In the genomic region with DNA sequence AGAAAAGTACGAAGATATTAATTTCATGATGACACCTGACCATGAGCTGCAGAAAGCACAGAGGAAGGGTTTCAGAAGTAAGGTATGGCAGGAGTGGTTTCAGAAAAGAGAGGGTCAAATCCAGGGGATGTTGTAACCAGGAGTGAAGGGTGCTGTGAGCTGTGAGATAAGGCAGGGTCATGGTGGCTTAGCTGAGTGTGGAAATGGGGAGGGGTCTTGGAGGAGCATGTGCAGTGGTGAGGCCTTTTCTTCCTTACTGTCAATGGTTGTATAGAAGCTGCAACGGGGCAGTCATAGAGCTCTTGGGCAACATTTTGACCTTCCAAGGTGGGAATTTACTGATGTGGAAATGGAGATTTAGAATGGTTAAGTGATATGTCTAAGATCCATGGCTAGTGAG, we compare ENCODE assay signal across 28 cellular contexts. TPM values are rescaled to one million over a fixed set of nuclear protein-coding genes. Genes with fewer than 3 reads are reported as not detected.
DNase-seq lines count a peak whose midpoint lies in the region; ATAC-seq and TF ChIP-seq lines count a peak whose summit lies in the region.
"Had no signal": no experiment of that assay in that cellular context is flagged by ENCODE, and none has a peak within 500 bp of the region (broad histone marks: within the 10 kb centered on the region; RNA-seq: fewer than 3 reads in every experiment).

No MANE protein-coding gene starts in this region.

- TF ChIP-seq CTCF in DOHH2 (IDR thresholded peaks at IDR 0.05; ENCODE audit: low read depth, low read length, poor library complexity, severe bottlenecking) = no peak
- no peak for TF ChIP-seq CTCF in OCI-LY7 (conservative IDR thresholded peaks at IDR 0.05; ENCODE audit: low read length)
- no peak for TF ChIP-seq CTCF in neural cell (IDR thresholded peaks at IDR 0.05; ENCODE audit: poor library complexity, severe bottlenecking)

- H3K36me3 Mint-ChIP-seq in activated T-cell treated with anti-CD3 and anti-CD28 coated beads, Interleukin-2, amount 50 U/mL, for 72 hours (ENCODE audit: insufficient read depth in 2 of 2) = peaks cover 5 to 21% of the 10 kb centered on the region in 2 donors

- BruUV-seq in OCI-LY7 (replicated peaks; lab: Mats Ljungman, UMichigan) = no TSS peak

- H3K9me2 ChIP-seq in DOHH2 (replicated peaks; ENCODE audit: control insufficient read depth, low read length) (no peaks in the 10 kb centered on the region), OCI-LY7 (ENCODE audit: insufficient read depth, low read length) (no peaks in the 10 kb centered on the region), neural cell (ENCODE audit: insufficient read depth, low read length) (no peaks in the 10 kb centered on the region)

- no peak overlapping the region for H3K4me3 ChIP-seq in BLaER1 treated with 17β-estradiol and CSF1 and Interleukin-3, amounts not matched to agents 10 nM and 100 nM
- peak overlapping the region; percentile 95 for H3K4me3 ChIP-seq in DOHH2 (ENCODE audit: low read length)
- H3K4me3 ChIP-seq in OCI-LY7 (ENCODE audit: low read depth, low read length, poor library complexity, severe bottlenecking) = peak overlapping the region; percentile 100
- H3K4me3 ChIP-seq in neural cell (ENCODE audit: low read length) = peak overlapping the region; percentile 81
- H3K4me3 ChIP-seq: HAP-1 had no signal

- no peak overlapping the region for H3K27ac ChIP-seq in BLaER1 treated with 17β-estradiol and CSF1 and Interleukin-3, amounts not matched to agents 10 nM and 100 nM
- no peak overlapping the region for H3K27ac ChIP-seq in DOHH2 (ENCODE audit: low read depth, low read length)
- H3K27ac ChIP-seq in OCI-LY7 (ENCODE audit: low read depth, low read length, poor library complexity, severe bottlenecking) = no peak overlapping the region
- H3K27ac ChIP-seq in neural cell (ENCODE audit: low read length) = no peak overlapping the region
- H3K27ac ChIP-seq: RWPE1 had no signal

- H3K79me2 ChIP-seq in DOHH2 (ENCODE audit: control insufficient read depth, low read length) (peaks cover 32% of the 10 kb centered on the region), OCI-LY7 (ENCODE audit: insufficient read depth, low read depth, low read length) (peaks cover 30% of the 10 kb centered on the region), neural cell (replicated peaks; ENCODE audit: insufficient read depth, low read length) (peaks cover 13% of the 10 kb centered on the region)

- no peak overlapping the region for H2AFZ ChIP-seq in OCI-LY7 (ENCODE audit: low read length)
- no peak overlapping the region for H2AFZ ChIP-seq in neural cell (ENCODE audit: low read depth, low read length)

- no peak overlapping the region for H3K9ac ChIP-seq in BLaER1 treated with 17β-estradiol and CSF1 and Interleukin-3, amounts not matched to agents 10 nM and 100 nM
- no peak overlapping the region for H3K9ac ChIP-seq in neural cell (ENCODE audit: low read length)

- DNase-seq in OCI-LY7 (ENCODE audit: low spot score) (no peak), DMS53 (lab: John Stamatoyannopoulos, UW) (no peak), DMS114 treated with DMSO at 0.1 percent for 48 hours (lab: John Stamatoyannopoulos, UW; ENCODE audit: unreplicated experiment) (no peak)
- DNase-seq in activated T-cell treated with anti-CD3 and anti-CD28 coated beads, Interleukin-2, amount 50 U/mL, for 72 hours = no peak
- no peak for DNase-seq in activated T-cell treated with anti-CD3 and anti-CD28 coated beads, Interleukin-2, amount 50 U/mL, for 1 hour
- DNase-seq: AML-193; C1 segment of cervical spinal cord; Calu3; CD8-positive, alpha-beta memory T cell; DMS153; GOT3; HFFc6; KBM-7; MM.1S; NCI-H1048; NCI-H1417; NCI-H1694; NCI-H2029 treated with DMSO at 0.1 percent for 48 hours; NCI-H446 treated with DMSO at 0.1 percent for 48 hours; NCI-H526 treated with DMSO at 0.1 percent for 48 hours; SHP77; T-helper 1 cell had no signal

- H3K4me3 Mint-ChIP-seq in activated T-cell treated with anti-CD3 and anti-CD28 coated beads, Interleukin-2, amount 50 U/mL, for 72 hours = no peak overlapping the region
- H3K4me3 Mint-ChIP-seq: CD8-positive, alpha-beta memory T cell; HFFc6 had no signal

- CTCF ChIA-PET in OCI-LY7 (lab: Charles Lee; ENCODE audit: unreplicated experiment) = no interaction called here

- H3K27ac Mint-ChIP-seq in activated T-cell treated with anti-CD3 and anti-CD28 coated beads, Interleukin-2, amount 50 U/mL, for 72 hours = no peak overlapping the region
- H3K27ac Mint-ChIP-seq: CD8-positive, alpha-beta memory T cell; HFFc6 had no signal

- TF ChIP-seq RAD21 in neural cell (conservative IDR thresholded peaks at IDR 0.05) = no peak

- H3K4me1 ChIP-seq in BLaER1 treated with 17β-estradiol and CSF1 and Interleukin-3, amounts not matched to agents 10 nM and 100 nM = peaks cover 13 to 25% (median 20%) of the 10 kb centered on the region in 10 experiments
- H3K4me1 ChIP-seq in DOHH2 (ENCODE audit: control insufficient read depth, low read length) (peaks cover 32% of the 10 kb centered on the region), OCI-LY7 (ENCODE audit: insufficient read depth, low read length, poor library complexity, severe bottlenecking) (peaks cover 24% of the 10 kb centered on the region)

- peaks cover 7% of the 10 kb centered on the region; the same call in 1 of the 2 replicates for H3F3A ChIP-seq in DOHH2 (ENCODE audit: control insufficient read depth, insufficient read depth)
- H3F3A ChIP-seq in neural cell (ENCODE audit: insufficient read depth, low read length, poor library complexity, severe bottlenecking) = no peaks in the 10 kb centered on the region

- no peaks in the 10 kb centered on the region for H3K27me3 ChIP-seq in BLaER1 treated with 17β-estradiol and CSF1 and Interleukin-3, amounts not matched to agents 10 nM and 100 nM
- H3K27me3 ChIP-seq in DOHH2 (ENCODE audit: control insufficient read depth, low read length) (no peaks in the 10 kb centered on the region), neural cell (ENCODE audit: insufficient read depth, low read depth, low read length) (no peaks in the 10 kb centered on the region)

- peaks cover 0 to 6% (median 0%) of the 10 kb centered on the region in 11 experiments; a peak in 2 of 22 replicates for H4K20me1 ChIP-seq in BLaER1 treated with 17β-estradiol and CSF1 and Interleukin-3, amounts not matched to agents 10 nM and 100 nM
- H4K20me1 ChIP-seq in DOHH2 (ENCODE audit: control insufficient read depth, insufficient read depth, low read depth, low read length) (no peaks in the 10 kb centered on the region), OCI-LY7 (ENCODE audit: insufficient read depth, low read length) (no peaks in the 10 kb centered on the region), neural cell (ENCODE audit: insufficient read depth) (no peaks in the 10 kb centered on the region)

- H3K9me3 ChIP-seq in BLaER1 treated with 17β-estradiol and CSF1 and Interleukin-3, amounts not matched to agents 10 nM and 100 nM (replicated peaks in 1 of 11) = peaks cover 0 to 5% (median 0%) of the 10 kb centered on the region in 11 experiments; a peak in 2 of 22 replicates
- H3K9me3 ChIP-seq in DOHH2 (ENCODE audit: control insufficient read depth, insufficient read depth, low read length) = no peaks in the 10 kb centered on the region
- H3K9me3 ChIP-seq in OCI-LY7 (ENCODE audit: low read length) = no peaks in the 10 kb centered on the region
- no peaks in the 10 kb centered on the region for H3K9me3 ChIP-seq in neural cell (ENCODE audit: low read length)
- H3K9me3 ChIP-seq: HAP-1 had no signal

- TF ChIP-seq EP300 in neural cell (conservative IDR thresholded peaks at IDR 0.05; ENCODE audit: poor library complexity, severe bottlenecking) = no peak

- H3K36me3 ChIP-seq in BLaER1 treated with 17β-estradiol and CSF1 and Interleukin-3, amounts not matched to agents 10 nM and 100 nM = peaks cover 33 to 56% (median 51%) of the 10 kb centered on the region in 11 experiments
- H3K36me3 ChIP-seq in DOHH2 (ENCODE audit: control insufficient read depth, low read length) = peaks cover 65% of the 10 kb centered on the region
- peaks cover 66% of the 10 kb centered on the region for H3K36me3 ChIP-seq in OCI-LY7 (ENCODE audit: insufficient read depth, low read length)
- H3K36me3 ChIP-seq in neural cell (ENCODE audit: insufficient read depth, low read length) = no peaks in the 10 kb centered on the region

- H3K4me2 ChIP-seq in BLaER1 treated with 17β-estradiol and CSF1 and Interleukin-3, amounts not matched to agents 10 nM and 100 nM = peak overlapping the region in 9 of 11 experiments; percentile 77 to 95 (median 85); a peak in 11 of 22 replicates
- H3K4me2 ChIP-seq in DOHH2 (ENCODE audit: low read length) = peak overlapping the region; percentile 73
- H3K4me2 ChIP-seq in OCI-LY7 (ENCODE audit: low read length) = peak overlapping the region; percentile 70; the same call in 1 of the 2 replicates
- H3K4me2 ChIP-seq in neural cell (ENCODE audit: low read length) = no peak overlapping the region

- no peaks in the 10 kb centered on the region for H3K27me3 Mint-ChIP-seq in activated T-cell treated with anti-CD3 and anti-CD28 coated beads, Interleukin-2, amount 50 U/mL, for 72 hours (ENCODE audit: low read depth)
- H3K27me3 Mint-ChIP-seq: CD8-positive, alpha-beta memory T cell had no signal

- peaks cover 8% of the 10 kb centered on the region for H3K4me1 Mint-ChIP-seq in activated T-cell treated with anti-CD3 and anti-CD28 coated beads, Interleukin-2, amount 50 U/mL, for 72 hours (ENCODE audit: low read depth)

- no peaks in the 10 kb centered on the region for H3K9me3 Mint-ChIP-seq in activated T-cell treated with anti-CD3 and anti-CD28 coated beads, Interleukin-2, amount 50 U/mL, for 72 hours
- H3K9me3 Mint-ChIP-seq: CD8-positive, alpha-beta memory T cell; HFFc6 had no signal

- no peak for ATAC-seq in activated T-cell treated with anti-CD3 and anti-CD28 coated beads, Interleukin-2, amount 50 U/mL, for 72 hours (replicated peaks in 1 of 2)
- ATAC-seq: Panc1 had no signal

- POLR2A ChIA-PET in OCI-LY7 (lab: Charles Lee) = interaction anchor here (0.7 to 1.1 kb wide), 2 partner anchors 65 to 221 kb away, joined by 3 to 4 read pairs; no protein-coding TSS in a partner anchor

- intact Hi-C loops in OCI-LY7 (cut with micrococcal nuclease; ENCODE audit: unreplicated experiment) = loop anchor here (5.0 kb wide), 2 partner anchors 217 to 797 kb away; partner anchors contain the start of genes DHX15 and SEPSECS

TF ChIP-seq in neural cell, 6 proteins besides CTCF, POLR2A, EP300 and RAD21 (continues in another document):
- no peak for TF ChIP-seq MXI1 (conservative IDR thresholded peaks at IDR 0.05; ENCODE audit: poor library complexity, severe bottlenecking)
- TF ChIP-seq SMC3 (conservative IDR thresholded peaks at IDR 0.05; ENCODE audit: poor library complexity) = no peak
- TF ChIP-seq TAF1 (IDR thresholded peaks at IDR 0.05; ENCODE audit: low read depth) = no peak
- no peak for TF ChIP-seq EZH2 (IDR thresholded peaks at IDR 0.05; ENCODE audit: borderline replicate concordance, insufficient read depth, low read length, poor library complexity, severe bottlenecking)

RNA-seq across cellular contexts. Expression of gene ANAPC4, which starts 2.5 kb away (rescaled TPM):
- 32.7 and 36.1 TPM in 2 replicates for total RNA-seq in OCI-LY7 (2014; rRNA removed; shearing (Covaris generic))
- 47.6 and 50.6 TPM in 2 replicates for total RNA-seq in OCI-LY7 (2022)
- 78.1 and 79.3 TPM in 2 replicates for polyA plus RNA-seq in neural cell
- polyA minus RNA-seq in neural cell = 46.9 and 50.4 TPM in 2 replicates
- total RNA-seq in activated T-cell treated with anti-CD3 and anti-CD28 coated beads, Interleukin-2, amount 50 U/mL, for 72 hours = 10 to 100 TPM; 37.9 to 43.2 TPM

Comparison
In these comparisons a context has a peak if more than half of its experiments do, and no peak if none do; other contexts are left out.
1. H3K4me3 ChIP-seq: peak in DOHH2 (single experiment), OCI-LY7 (single experiment) and neural cell (single experiment); none in BLaER1 treated with 17β-estradiol and CSF1 and Interleukin-3, amounts not matched to agents 10 nM and 100 nM (0 of 10).